8 cellular contexts compared by ENCODE assay signal in the genomic region with DNA sequence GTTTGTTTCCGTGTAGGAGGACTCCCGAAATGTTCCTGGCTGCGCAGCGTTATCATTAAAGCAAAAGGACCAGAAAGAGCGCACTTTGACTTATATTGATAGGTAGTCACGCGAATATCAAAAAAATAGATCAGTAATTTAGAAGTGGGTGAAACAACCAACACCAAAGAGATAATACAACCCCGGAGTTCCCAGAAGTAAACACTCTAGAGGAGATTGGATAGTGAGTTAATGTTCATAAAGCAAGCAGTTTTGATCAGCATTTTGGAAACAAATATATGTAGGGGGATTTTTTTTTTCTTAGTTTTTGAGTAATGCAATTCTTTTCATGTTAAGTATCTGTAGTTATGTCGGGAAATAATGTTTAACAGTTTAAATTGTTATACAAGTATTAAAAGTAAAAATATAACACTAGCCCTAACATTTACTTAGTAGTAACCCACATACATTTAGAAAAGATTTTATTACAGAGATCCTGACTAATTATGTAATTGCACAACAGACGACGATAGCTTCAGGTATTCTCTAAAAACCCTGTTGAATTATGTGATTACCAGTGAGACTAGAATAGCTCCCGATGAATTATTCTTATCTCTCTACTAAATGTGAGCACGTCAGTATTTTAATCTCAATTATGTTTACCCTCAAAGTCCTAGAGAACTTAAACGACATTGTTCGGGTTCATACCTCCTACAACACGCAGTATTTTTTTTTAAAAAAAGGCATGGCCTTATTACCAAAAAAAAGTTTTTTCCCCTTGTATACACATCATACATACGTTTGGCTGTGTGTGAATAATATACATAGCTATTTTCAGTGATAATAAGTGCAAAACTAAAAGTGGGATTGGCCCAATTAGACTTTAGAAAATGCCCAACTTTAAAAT. TPM values are rescaled to one million over a fixed set of nuclear protein-coding genes. Genes with fewer than 3 reads are reported as not detected.
DNase-seq lines count a peak whose midpoint lies in the region; ATAC-seq and TF ChIP-seq lines count a peak whose summit lies in the region.

No MANE protein-coding gene starts in this region.

- intact Hi-C loops in IMR-90 (cut with micrococcal nuclease), result loop anchor here (5.0 kb wide), 4 partner anchors 226 to 966 kb away; no protein-coding TSS in a partner anchor

- H4K8ac ChIP-seq in IMR-90 (ENCODE audit: low read depth in 2 of 2, low read length in 2 of 2), result peak overlapping the region; percentile 6 to 50; a peak in 2 of 4 replicates

- H2AFZ ChIP-seq in IMR-90 (replicated peaks; ENCODE audit: low read length, poor library complexity), result peak overlapping the region; percentile 94

- peak overlapping the region; percentile 91 for H3K4me2 ChIP-seq in IMR-90 (ENCODE audit: low read depth, low read length)

- no peaks in the 10 kb centered on the region for H3K9me3 ChIP-seq in IMR-90 (ENCODE audit: control insufficient read depth, insufficient read depth, low read length)
- H3K9me3 ChIP-seq in adipocyte (ENCODE audit: control insufficient read depth, low read length), result no peaks in the 10 kb centered on the region
- no peaks in the 10 kb centered on the region for H3K9me3 ChIP-seq in iPS-20b (ENCODE audit: insufficient read depth, low read depth, low read length)
- no peaks in the 10 kb centered on the region for H3K9me3 ChIP-seq in stomach smooth muscle (ENCODE audit: control insufficient read depth in 2 of 2, low read length in 2 of 2)

- H3K14ac ChIP-seq in IMR-90 (replicated peaks; ENCODE audit: low read depth, low read length), result no peak overlapping the region

- CTCF ChIA-PET in IMR-90 (lab: Yijun Ruan, JAX), result no interaction called here

- H4K91ac ChIP-seq in IMR-90 (ENCODE audit: insufficient read depth, low read depth, low read length), result no peak overlapping the region

- WGBS in IMR-90 (ENCODE audit: extremely low coverage in 2 of 2, insufficient read length in 1 of 2), 2 experiments, result no CpG with 5 or more reads among the region's 17 CpGs

- dilution Hi-C loops in IMR-90 (cut with HindIII; ENCODE audit: low sequenced_read_pairs, unreplicated experiment), result no loop called here

- TF ChIP-seq RAD21 in IMR-90 (IDR thresholded peaks at IDR 0.05; ENCODE audit: low read length), result no peak

- no peak overlapping the region for H2AK5ac ChIP-seq in IMR-90 (ENCODE audit: low read depth, low read length)

- H4K20me1 ChIP-seq in IMR-90 (ENCODE audit: insufficient read depth, low read length), result 0 out of 2 replicates have a peak, but pooled peaks cover 5% of the 10 kb centered on the region

- H4K5ac ChIP-seq in IMR-90 (ENCODE audit: low read depth, low read length), result no peak overlapping the region; the same call in 1 of the 2 replicates

- no peak overlapping the region for H2BK5ac ChIP-seq in IMR-90 (ENCODE audit: low read depth, low read length, poor library complexity, severe bottlenecking)

- H3K56ac ChIP-seq in IMR-90 (ENCODE audit: extremely low read depth, insufficient read depth, low read length), result no peak overlapping the region

- H2BK20ac ChIP-seq in IMR-90 (ENCODE audit: low read depth, low read length), result no peak overlapping the region

- ATAC-seq in IMR-90 (ENCODE audit: low read depth) (peak; percentile 9), GM18867 (IDR thresholded peaks at IDR 0.05; ENCODE audit: unreplicated experiment) (no peak)

- no peak overlapping the region for H2BK15ac ChIP-seq in IMR-90 (ENCODE audit: low read depth, low read length)

- H3K9me1 ChIP-seq in IMR-90 (ENCODE audit: insufficient read depth, low read length), result no peaks in the 10 kb centered on the region

- H3K4me3 ChIP-seq in IMR-90 (ENCODE audit: insufficient read depth, low read depth, low read length), result peak overlapping the region; percentile 59
- peak overlapping the region; percentile 91 for H3K4me3 ChIP-seq in adipocyte (ENCODE audit: low read length)
- H3K4me3 ChIP-seq in iPS-20b (ENCODE audit: low read length), result peak overlapping the region; percentile 83
- H3K4me3 ChIP-seq in stomach smooth muscle (ENCODE audit: low read length in 2 of 2), result peak overlapping the region; percentile 75 to 82

- H3K9ac ChIP-seq in IMR-90 (ENCODE audit: low read depth, low read length) (peak overlapping the region; percentile 58), adipocyte (ENCODE audit: low read length) (peak overlapping the region; percentile 92), iPS-20b (ENCODE audit: low read depth, low read length) (peak overlapping the region; percentile 91; the same call in 1 of the 2 replicates), stomach smooth muscle (ENCODE audit: low read length in 2 of 2) (peak overlapping the region; percentile 69 to 75)

- peak overlapping the region; percentile 37; the same call in 1 of the 2 replicates for H2BK120ac ChIP-seq in IMR-90 (ENCODE audit: low read depth, low read length)

- BruUV-seq in IMR-90 (replicated peaks; lab: Mats Ljungman, UMichigan), result no TSS peak

- DNase-seq in DMS79 treated with DMSO at 0.1 percent for 48 hours (lab: John Stamatoyannopoulos, UW) (peak; percentile 91), DMS79 (lab: John Stamatoyannopoulos, UW) (no peak), IMR-90 (no peak), adipocyte (ENCODE audit: low read depth) (no peak)
- no peak for DNase-seq in activated effector memory CD4-positive, alpha-beta T cell treated with Interleukin-2 at 50 U/mL for 16 hours

- in situ Hi-C loops in IMR-90 (cut with MboI; ENCODE audit: low sequenced_read_pairs), result no loop called here

- H3K27ac ChIP-seq in IMR-90 (ENCODE audit: insufficient read depth, low read length), result peak overlapping the region; percentile 32; the same call in 1 of the 2 replicates
- peak overlapping the region; percentile 16 for H3K27ac ChIP-seq in iPS-20b (ENCODE audit: low read length)
- H3K27ac ChIP-seq in stomach smooth muscle (ENCODE audit: low read length), result peak overlapping the region; percentile 74

- peaks cover 44% of the 10 kb centered on the region for H3K27me3 ChIP-seq in IMR-90 (ENCODE audit: control insufficient read depth, insufficient read depth, low read length)
- H3K27me3 ChIP-seq in adipocyte (replicated peaks; ENCODE audit: control insufficient read depth, insufficient read depth, low read length), result no peaks in the 10 kb centered on the region
- peaks cover 47% of the 10 kb centered on the region for H3K27me3 ChIP-seq in iPS-20b (ENCODE audit: insufficient read depth, low read length)
- H3K27me3 ChIP-seq in stomach smooth muscle (ENCODE audit: control insufficient read depth in 1 of 2, insufficient read depth in 2 of 2, low read length in 2 of 2), result no peaks in the 10 kb centered on the region

- no peaks in the 10 kb centered on the region for H3K79me1 ChIP-seq in IMR-90 (ENCODE audit: low read depth in 1 of 2, low read length in 2 of 2)

- H3K4ac ChIP-seq in IMR-90 (ENCODE audit: low read depth, low read length), result no peak overlapping the region

- POLR2A ChIA-PET in IMR-90 (lab: Charles Lee; ENCODE audit: unreplicated experiment), result no interaction called here

- peak overlapping the region; percentile 85; the same call in 1 of the 2 replicates for H3K23ac ChIP-seq in IMR-90 (ENCODE audit: low read depth, low read length)

- TF ChIP-seq POLR2A in IMR-90 (IDR thresholded peaks at IDR 0.05; ENCODE audit: low read depth, low read length), result no peak

- H3K4me1 ChIP-seq in IMR-90 (ENCODE audit: control insufficient read depth, insufficient read depth, low read length) (peaks cover 4% of the 10 kb centered on the region), adipocyte (ENCODE audit: control insufficient read depth, insufficient read depth, low read length) (peaks cover 50% of the 10 kb centered on the region), iPS-20b (ENCODE audit: insufficient read depth, low read length) (peaks cover 28% of the 10 kb centered on the region), stomach smooth muscle (ENCODE audit: control insufficient read depth, insufficient read depth, low read length) (peaks cover 5% of the 10 kb centered on the region)

- peak overlapping the region; percentile 39; the same call in 1 of the 2 replicates for H3K18ac ChIP-seq in IMR-90 (ENCODE audit: low read depth, low read length)

- H3K36me3 ChIP-seq in IMR-90 (ENCODE audit: control insufficient read depth, insufficient read depth, low read length), result no peaks in the 10 kb centered on the region
- no peaks in the 10 kb centered on the region for H3K36me3 ChIP-seq in adipocyte (ENCODE audit: control insufficient read depth, insufficient read depth, low read length, severe bottlenecking)
- no peaks in the 10 kb centered on the region for H3K36me3 ChIP-seq in iPS-20b (ENCODE audit: insufficient read depth, low read depth, low read length)
- no peaks in the 10 kb centered on the region for H3K36me3 ChIP-seq in stomach smooth muscle (ENCODE audit: control insufficient read depth in 2 of 2, insufficient read depth in 2 of 2, low read length in 2 of 2)

- no peak for TF ChIP-seq CTCF in IMR-90 (conservative IDR thresholded peaks at IDR 0.05; ENCODE audit: low read depth, low read length)

- H2AK9ac ChIP-seq in IMR-90 (replicated peaks; ENCODE audit: low read depth, low read length, poor library complexity), result no peak overlapping the region

TF ChIP-seq in IMR-90, 13 proteins besides CTCF, POLR2A, EP300 and RAD21:
- TF ChIP-seq, protein P1, sequence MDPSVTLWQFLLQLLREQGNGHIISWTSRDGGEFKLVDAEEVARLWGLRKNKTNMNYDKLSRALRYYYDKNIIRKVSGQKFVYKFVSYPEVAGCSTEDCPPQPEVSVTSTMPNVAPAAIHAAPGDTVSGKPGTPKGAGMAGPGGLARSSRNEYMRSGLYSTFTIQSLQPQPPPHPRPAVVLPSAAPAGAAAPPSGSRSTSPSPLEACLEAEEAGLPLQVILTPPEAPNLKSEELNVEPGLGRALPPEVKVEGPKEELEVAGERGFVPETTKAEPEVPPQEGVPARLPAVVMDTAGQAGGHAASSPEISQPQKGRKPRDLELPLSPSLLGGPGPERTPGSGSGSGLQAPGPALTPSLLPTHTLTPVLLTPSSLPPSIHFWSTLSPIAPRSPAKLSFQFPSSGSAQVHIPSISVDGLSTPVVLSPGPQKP (IDR thresholded peaks at IDR 0.05; ENCODE audit: borderline replicate concordance, low read depth, low read length), result no peak
- TF ChIP-seq SMC3 (IDR thresholded peaks at IDR 0.05; ENCODE audit: low read depth, low read length), result no peak
- TF ChIP-seq CEBPB (IDR thresholded peaks at IDR 0.05; ENCODE audit: low read depth, low read length), result 0 out of 2 replicates have a peak, but pooled peaks have one; percentile 33

RNA-seq across cellular contexts. Expression of a gene that starts 9.4 kb away (rescaled TPM):
- total RNA-seq in IMR-90 (2012; rRNA removed), result 2.0 and 2.2 TPM in 2 replicates
- polyA plus RNA-seq in IMR-90 (2012; rRNA removed), result 1.2 and 1.4 TPM in 2 replicates
- 0.55 and 0.99 TPM in 2 replicates for polyA plus RNA-seq in IMR-90 (2012; cell fraction: cytosol; rRNA removed)
- polyA plus RNA-seq in IMR-90 (2012; cell fraction: nucleus; rRNA removed; ENCODE audit: low replicate concordance), result 0.38 and 2.1 TPM in 2 replicates

Comparison
In these comparisons a context has a peak if more than half of its experiments do, and no peak if none do; other contexts are left out.
1. H3K27ac ChIP-seq: peak in every context shown above with its lines; median percentile 74 in stomach smooth muscle; 32 in IMR-90; 16 in iPS-20b.